Comparison of ENCODE assay signal across 7 cellular contexts in the genomic region with DNA sequence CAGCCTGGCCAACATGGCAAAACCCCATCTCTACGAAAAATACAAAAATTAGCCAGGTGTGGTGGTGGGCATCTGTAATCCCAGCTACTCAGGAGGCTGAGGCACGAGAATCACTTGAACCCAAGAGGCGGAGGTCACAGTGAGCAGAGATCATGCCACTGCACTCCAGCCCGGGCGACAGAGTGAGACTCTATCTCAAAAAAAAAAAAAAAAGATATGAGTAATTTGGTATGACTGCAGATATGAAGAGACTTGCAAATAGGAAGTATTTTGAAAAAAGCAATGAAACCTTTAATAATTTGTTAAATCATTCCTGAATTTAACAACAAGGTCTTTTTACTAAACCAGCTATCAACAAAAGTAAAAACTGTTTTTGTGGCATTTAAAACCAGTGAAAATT. TPM values are rescaled to one million over a fixed set of nuclear protein-coding genes. Genes with fewer than 3 reads are reported as not detected.
DNase-seq lines count a peak whose midpoint lies in the region; ATAC-seq and TF ChIP-seq lines count a peak whose summit lies in the region.
"Not testable (repeated sequence)": the region's sequence is repeated elsewhere in the genome, so short reads cannot be mapped to it uniquely, and the experiment has no call there.

No MANE protein-coding gene starts in this region.

- POLR2A ChIA-PET in activated CD4-positive, alpha-beta T cell treated with anti-CD3 and anti-CD28 coated beads for 36 hours (lab: Charles Lee), result interaction anchor here (0.6 kb wide), 1 partner anchor 124 kb away, joined by 5 read pairs; no protein-coding TSS in a partner anchor
- POLR2A ChIA-PET in activated naive CD8-positive, alpha-beta T cell treated with anti-CD3 and anti-CD28 coated beads, Interleukin-2, amount 10 ng/mL, durations not matched to agents 7 days and 5 days (lab: Charles Lee), result interaction anchor here (2.9 kb wide), 1 partner anchor 44 kb away, joined by 16 read pairs; no protein-coding TSS in a partner anchor

- peaks cover 19% of the 10 kb centered on the region for H3K9me3 Mint-ChIP-seq in activated CD4-positive, alpha-beta T cell treated with anti-CD3 and anti-CD28 coated beads for 36 hours (ENCODE audit: low read depth)
- peaks cover 16% of the 10 kb centered on the region for H3K9me3 Mint-ChIP-seq in activated naive CD8-positive, alpha-beta T cell treated with anti-CD3 and anti-CD28 coated beads, Interleukin-2, amount 10 ng/mL, durations not matched to agents 7 days and 5 days
- not testable (repeated sequence) for H3K9me3 Mint-ChIP-seq in chondrocyte (ENCODE audit: low read depth); natural killer cell

- H3K9ac ChIP-seq in GM23248; MM.1S (ENCODE audit: low read length): not testable (repeated sequence)

- peak; percentile 42 for ATAC-seq in activated CD4-positive, alpha-beta T cell treated with anti-CD3 and anti-CD28 coated beads for 36 hours
- ATAC-seq in activated naive CD8-positive, alpha-beta T cell treated with anti-CD3 and anti-CD28 coated beads, Interleukin-2, amount 10 ng/mL, durations not matched to agents 7 days and 5 days (ENCODE audit: low read depth), result not testable (repeated sequence)
- ATAC-seq in Right ventricle myocardium superior (ENCODE audit: poor library complexity), result peak; percentile 13
- peak in 1 of 3 donors; percentile 62 for ATAC-seq in natural killer cell

- H3K27me3 Mint-ChIP-seq in activated CD4-positive, alpha-beta T cell treated with anti-CD3 and anti-CD28 coated beads for 36 hours; activated naive CD8-positive, alpha-beta T cell treated with anti-CD3 and anti-CD28 coated beads, Interleukin-2, amount 10 ng/mL, durations not matched to agents 7 days and 5 days; chondrocyte (ENCODE audit: low read depth); natural killer cell (ENCODE audit: low read depth in 2 of 2): not testable (repeated sequence)

- not testable (repeated sequence) for H3K27me3 ChIP-seq in GM23248 (replicated peaks; ENCODE audit: insufficient read depth); MM.1S (replicated peaks; ENCODE audit: insufficient read depth, low read length)

- H3K27ac Mint-ChIP-seq in activated CD4-positive, alpha-beta T cell treated with anti-CD3 and anti-CD28 coated beads for 36 hours, result not testable (repeated sequence)
- peak overlapping the region; percentile 63 for H3K27ac Mint-ChIP-seq in activated naive CD8-positive, alpha-beta T cell treated with anti-CD3 and anti-CD28 coated beads, Interleukin-2, amount 10 ng/mL, durations not matched to agents 7 days and 5 days
- H3K27ac Mint-ChIP-seq in chondrocyte (ENCODE audit: unreplicated experiment) (peak overlapping the region; percentile 82), natural killer cell (peak overlapping the region in 1 of 2 donors; percentile 58)

- peak; percentile 3 for DNase-seq in GM23248
- DNase-seq in MM.1S; activated CD4-positive, alpha-beta T cell treated with anti-CD3 and anti-CD28 coated beads for 36 hours; activated naive CD8-positive, alpha-beta T cell treated with anti-CD3 and anti-CD28 coated beads, Interleukin-2, amount 10 ng/mL, durations not matched to agents 7 days and 5 days; chondrocyte (ENCODE audit: low spot score); Right ventricle myocardium superior; natural killer cell: not testable (repeated sequence)

- H3K4me3 ChIP-seq in GM23248; MM.1S (ENCODE audit: low read length): not testable (repeated sequence)

- intact Hi-C loops in activated CD4-positive, alpha-beta T cell treated with anti-CD3 and anti-CD28 coated beads for 36 hours (cut with DNase I, micrococcal nuclease); Right ventricle myocardium superior (cut with DNase I): not testable (repeated sequence)
- intact Hi-C loops in natural killer cell (cut with micrococcal nuclease), result loop anchor here (2.0 to 5.0 kb wide), 2 partner anchors 15 to 41 kb away; a partner anchor contains a TSS

- peaks cover 61% of the 10 kb centered on the region for H3K4me1 Mint-ChIP-seq in activated CD4-positive, alpha-beta T cell treated with anti-CD3 and anti-CD28 coated beads for 36 hours
- peaks cover 41% of the 10 kb centered on the region for H3K4me1 Mint-ChIP-seq in activated naive CD8-positive, alpha-beta T cell treated with anti-CD3 and anti-CD28 coated beads, Interleukin-2, amount 10 ng/mL, durations not matched to agents 7 days and 5 days
- H3K4me1 Mint-ChIP-seq in chondrocyte (ENCODE audit: low read depth) (peaks cover 67% of the 10 kb centered on the region), natural killer cell (peaks cover 82% of the 10 kb centered on the region in 2 donors)

- not testable (repeated sequence) for H3K9me3 ChIP-seq in GM23248 (ENCODE audit: low read depth); MM.1S (replicated peaks; ENCODE audit: insufficient read depth, low read length)

- CTCF ChIA-PET in activated CD4-positive, alpha-beta T cell treated with anti-CD3 and anti-CD28 coated beads for 36 hours (lab: Charles Lee), result interaction anchor here (0.7 kb wide), 1 partner anchor 58 kb away, joined by 3 read pairs; no protein-coding TSS in a partner anchor

- WGBS in GM23248 (ENCODE audit: low coverage in 1 of 2, low lambda C conversion rate in 2 of 2, missing lambda C conversion rate in 2 of 2), 2 experiments, result 82 to 97% methylated on average over 5 of the region's 5 CpGs

- H3K27ac ChIP-seq in GM23248; MM.1S (ENCODE audit: low read length): not testable (repeated sequence)

- H3K79me2 ChIP-seq in GM23248 (ENCODE audit: insufficient read depth) (peaks cover 100% of the 10 kb centered on the region), MM.1S (ENCODE audit: low read length) (peaks cover 100% of the 10 kb centered on the region)

- peaks cover 21% of the 10 kb centered on the region; the same call in 1 of the 2 replicates for H3F3A ChIP-seq in GM23248 (ENCODE audit: insufficient read depth)
- H3F3A ChIP-seq in MM.1S (ENCODE audit: insufficient read depth, low read length), result not testable (repeated sequence)

- peaks cover 65% of the 10 kb centered on the region for H4K20me1 ChIP-seq in GM23248 (ENCODE audit: insufficient read depth)
- H4K20me1 ChIP-seq in MM.1S (ENCODE audit: insufficient read depth, low read length), result 0 out of 2 replicates have a peak, but pooled peaks cover 19% of the 10 kb centered on the region

- not testable (repeated sequence) for H2AFZ ChIP-seq in GM23248; MM.1S (ENCODE audit: low read length)

- in situ Hi-C loops in GM23248 (cut with MboI), result not testable (repeated sequence)

- H3K4me3 Mint-ChIP-seq in activated CD4-positive, alpha-beta T cell treated with anti-CD3 and anti-CD28 coated beads for 36 hours; chondrocyte (ENCODE audit: unreplicated experiment): not testable (repeated sequence)
- H3K4me3 Mint-ChIP-seq in activated naive CD8-positive, alpha-beta T cell treated with anti-CD3 and anti-CD28 coated beads, Interleukin-2, amount 10 ng/mL, durations not matched to agents 7 days and 5 days, result peak overlapping the region; percentile 28
- peak overlapping the region; percentile 47 for H3K4me3 Mint-ChIP-seq in natural killer cell

- not testable (repeated sequence) for H3K36me3 ChIP-seq in GM23248 (ENCODE audit: low read depth); MM.1S (replicated peaks; ENCODE audit: insufficient read depth, low read length)

- peaks cover 33% of the 10 kb centered on the region for H3K36me3 Mint-ChIP-seq in activated CD4-positive, alpha-beta T cell treated with anti-CD3 and anti-CD28 coated beads for 36 hours (ENCODE audit: low read depth)
- peaks cover 48% of the 10 kb centered on the region for H3K36me3 Mint-ChIP-seq in activated naive CD8-positive, alpha-beta T cell treated with anti-CD3 and anti-CD28 coated beads, Interleukin-2, amount 10 ng/mL, durations not matched to agents 7 days and 5 days
- H3K36me3 Mint-ChIP-seq in chondrocyte (ENCODE audit: low read depth); natural killer cell: not testable (repeated sequence)

- TF ChIP-seq CTCF in MM.1S (IDR thresholded peaks at IDR 0.05; ENCODE audit: low read length); chondrocyte (IDR thresholded peaks at IDR 0.05); natural killer cell (IDR thresholded peaks at IDR 0.05): not testable (repeated sequence)

- H3K9me2 ChIP-seq in GM23248 (ENCODE audit: insufficient read depth); MM.1S (replicated peaks; ENCODE audit: insufficient read depth, low read length): not testable (repeated sequence)

- H3K4me1 ChIP-seq in GM23248 (ENCODE audit: insufficient read depth) (peaks cover 18% of the 10 kb centered on the region; the same call in 1 of the 2 replicates), MM.1S (ENCODE audit: low read length) (peaks cover 12% of the 10 kb centered on the region)

- not testable (repeated sequence) for H3K4me2 ChIP-seq in GM23248 (ENCODE audit: unreplicated experiment)
- H3K4me2 ChIP-seq in MM.1S (ENCODE audit: low read depth, low read length), result peak overlapping the region; percentile 37; the same call in 1 of the 2 replicates

RNA-seq across cellular contexts. Expression of a gene that starts 42.7 kb away (rescaled TPM):
- total RNA-seq in GM23248 (2014; rRNA removed; shearing (Covaris generic)), result 42.6 and 43.1 TPM in 2 replicates
- polyA plus RNA-seq in GM23248 (2016; fragmentation: Nextera tagmentation; extraction: Ambion mirVana), result 19.7 and 21.2 TPM in 2 replicates
- total RNA-seq in activated CD4-positive, alpha-beta T cell treated with anti-CD3 and anti-CD28 coated beads for 36 hours, result 10 to 100 TPM; 29.1 to 31.5 TPM
- 10 to 100 TPM; 39.8 to 42.6 TPM for total RNA-seq in activated naive CD8-positive, alpha-beta T cell treated with anti-CD3 and anti-CD28 coated beads, Interleukin-2, amount 10 ng/mL, durations not matched to agents 7 days and 5 days
- total RNA-seq in chondrocyte (61.7 to 73.0 TPM (median 71.3 TPM) in 3 replicates), Right ventricle myocardium superior (35.0 TPM), natural killer cell (10 to 100 TPM; 61.3 to 67.0 (median 62.7) TPM)
